Comparison of ENCODE assay signal across 14 cellular contexts in genomic region chr6:41584668-41585205, GRCh38. TPM values are rescaled to one million over a fixed set of nuclear protein-coding genes. Genes with fewer than 3 reads are reported as not detected.
A peak's percentile ranks its signal among the peaks of the same experiment; 100 is the strongest.
DNase-seq lines count a peak whose midpoint lies in the region; ATAC-seq and TF ChIP-seq lines count a peak whose summit lies in the region.
"Had no signal": no experiment of that assay in that cellular context is flagged by ENCODE, and none has a peak within 500 bp of the region (broad histone marks: within the 10 kb centered on the region; RNA-seq: fewer than 3 reads in every experiment).

No MANE protein-coding gene starts in this region.

- H3K27ac Mint-ChIP-seq in T-helper 17 cell, result no peak overlapping the region
- H3K27ac Mint-ChIP-seq: activated T-helper 1 cell treated with anti-CD3 and anti-CD28 coated beads, Interleukin-12 subunit alpha, Interleukin-12 subunit beta, Interleukin-2, Interleukin-4 antibody, amounts not matched to agents 30 ng/mL and 10 ng/mL and 1 ng/mL, durations not matched to agents 14 hours and 24 hours and 36 hours; CD14-positive monocyte had no signal

- H2BK15ac ChIP-seq in neuronal stem cell (ENCODE audit: low read length), result peak overlapping the region; percentile 75

- H3K4me1 ChIP-seq in left ventricle myocardium inferior (peaks cover 41% of the 10 kb centered on the region), neuronal stem cell (ENCODE audit: control insufficient read depth in 2 of 2, insufficient read depth in 1 of 2, low read depth in 1 of 2, low read length in 2 of 2) (peaks cover 23 to 44% of the 10 kb centered on the region in 2 donors)

- H3K4me3 Mint-ChIP-seq in T-helper 17 cell, result no peak overlapping the region
- H3K4me3 Mint-ChIP-seq: activated T-helper 1 cell treated with anti-CD3 and anti-CD28 coated beads, Interleukin-12 subunit alpha, Interleukin-12 subunit beta, Interleukin-2, Interleukin-4 antibody, amounts not matched to agents 30 ng/mL and 10 ng/mL and 1 ng/mL, durations not matched to agents 14 hours and 24 hours and 36 hours; CD14-positive monocyte had no signal

- no peaks in the 10 kb centered on the region for H3K27me3 Mint-ChIP-seq in T-helper 17 cell

- no peak for ATAC-seq in T-helper 17 cell
- ATAC-seq in HG02973 (IDR thresholded peaks at IDR 0.05; ENCODE audit: unreplicated experiment), result no peak

- no peak overlapping the region for H3K14ac ChIP-seq in neuronal stem cell (ENCODE audit: low read length)

- no peak overlapping the region for H3K4me3 ChIP-seq in left ventricle myocardium inferior
- H3K4me3 ChIP-seq in neuronal stem cell (ENCODE audit: low read length in 2 of 2), result no peak overlapping the region
- H3K4me3 ChIP-seq: SJCRH30 had no signal

- peak overlapping the region; percentile 88 for H2AK5ac ChIP-seq in neuronal stem cell (ENCODE audit: low read depth, low read length)

- H3K79me1 ChIP-seq in neuronal stem cell (ENCODE audit: low read depth, low read length), result peaks cover 10% of the 10 kb centered on the region

- peaks cover 6% of the 10 kb centered on the region for H3K36me3 ChIP-seq in left ventricle myocardium inferior
- peaks cover 35 to 99% of the 10 kb centered on the region in 2 donors for H3K36me3 ChIP-seq in neuronal stem cell (replicated peaks in 1 of 2; ENCODE audit: control insufficient read depth in 2 of 2, insufficient read depth in 2 of 2, low read length in 2 of 2)

- H3K4me2 ChIP-seq in neuronal stem cell (ENCODE audit: insufficient read depth, low read length, poor library complexity, severe bottlenecking), result no peak overlapping the region

- H3K27me3 ChIP-seq in left ventricle myocardium inferior (ENCODE audit: low read depth), result no peaks in the 10 kb centered on the region
- no peaks in the 10 kb centered on the region for H3K27me3 ChIP-seq in neuronal stem cell (ENCODE audit: control insufficient read depth in 3 of 3, insufficient read depth in 3 of 3, low read depth in 1 of 3, low read length in 3 of 3)
- H3K27me3 ChIP-seq: SJCRH30 had no signal

- DNase-seq in ELF-1 (ENCODE audit: low read depth, low spot score) (peak; percentile 96), NCI-H2196 (lab: John Stamatoyannopoulos, UW; ENCODE audit: unreplicated experiment) (peak; percentile 48), left ventricle myocardium inferior (no peak), neuronal stem cell (ENCODE audit: low spot score) (no peak), kidney glomerular epithelial cell (lab: John Stamatoyannopoulos, UW) (no peak), T-helper 17 cell (no peak), C1 segment of cervical spinal cord (lab: John Stamatoyannopoulos, UW) (no peak)
- DNase-seq: activated CD4-positive, alpha-beta T cell treated with anti-CD3 and anti-CD28 coated beads, Interleukin-2, amount 50 U/mL, for 48 hours; cortex of kidney; NCI-H774; SJCRH30 had no signal

- no peak overlapping the region for H2AFZ ChIP-seq in neuronal stem cell (ENCODE audit: low read length)

- H3K36me3 Mint-ChIP-seq in T-helper 17 cell (ENCODE audit: low read depth), result peaks cover 2% of the 10 kb centered on the region

- peak overlapping the region; percentile 59 for H3K27ac ChIP-seq in left ventricle myocardium inferior (replicated peaks)
- peak overlapping the region; percentile 8 for H3K27ac ChIP-seq in neuronal stem cell (replicated peaks; ENCODE audit: low read length)

- H2BK12ac ChIP-seq in neuronal stem cell (ENCODE audit: low read length), result no peak overlapping the region

- WGBS in neuronal stem cell (ENCODE audit: extremely low coverage in 2 of 2, insufficient read length in 2 of 2, insufficient replicate concordance in 1 of 2), 2 donors, result no CpG with 5 or more reads among the region's 11 CpGs

- TF ChIP-seq CTCF in left ventricle myocardium inferior (IDR thresholded peaks at IDR 0.05; ENCODE audit: borderline replicate concordance), result no peak

- no peak overlapping the region for H2BK120ac ChIP-seq in neuronal stem cell (ENCODE audit: low read depth, low read length)

- no peak overlapping the region for H3K23ac ChIP-seq in neuronal stem cell (ENCODE audit: low read depth, low read length, poor library complexity)

- no peak overlapping the region for H4K8ac ChIP-seq in neuronal stem cell (ENCODE audit: low read depth, low read length)

- H3K4ac ChIP-seq in neuronal stem cell (ENCODE audit: low read length), result no peak overlapping the region

- peaks cover 12% of the 10 kb centered on the region for H3K4me1 Mint-ChIP-seq in T-helper 17 cell
- H3K4me1 Mint-ChIP-seq: CD14-positive monocyte had no signal

- no peak overlapping the region for H4K91ac ChIP-seq in neuronal stem cell (ENCODE audit: low read depth, low read length, poor library complexity)

- peak overlapping the region; percentile 88 for H3K18ac ChIP-seq in neuronal stem cell (ENCODE audit: low read length)

- intact Hi-C loops in left ventricle myocardium inferior (cut with micrococcal nuclease), result no loop called here

- H3K9me3 ChIP-seq in left ventricle myocardium inferior (replicated peaks) (no peaks in the 10 kb centered on the region), neuronal stem cell (replicated peaks in 1 of 2; ENCODE audit: control insufficient read depth in 2 of 2, insufficient read depth in 1 of 2, low read depth in 1 of 2, low read length in 2 of 2) (no peaks in the 10 kb centered on the region), T-helper 17 cell (ENCODE audit: control insufficient read depth, low read length, poor library complexity, severe bottlenecking) (no peaks in the 10 kb centered on the region)
- H3K9me3 ChIP-seq: SJCRH30 had no signal

- H3K9ac ChIP-seq in neuronal stem cell (ENCODE audit: low read depth, low read length, poor library complexity), result peak overlapping the region; percentile 30

- H2BK5ac ChIP-seq in neuronal stem cell (ENCODE audit: low read length), result peak overlapping the region; percentile 33

RNA-seq across cellular contexts. Expression of gene FOXP4, which starts 38.6 kb away (rescaled TPM):
- 15.0 TPM for total RNA-seq in left ventricle myocardium inferior
- polyA plus RNA-seq in neuronal stem cell (2013, experiment 1 of 2), result 43.1 TPM
- polyA plus RNA-seq in neuronal stem cell (2013, experiment 2 of 2), result 44.6 TPM
- total RNA-seq in T-helper 17 cell, result 10 to 100 TPM in 1 of 2 donors, 1 to 10 TPM in 1; 7.5 to 10.6 TPM

RNA-seq across cellular contexts. Expression of gene MDFI, which starts 53.5 kb away (rescaled TPM):
- total RNA-seq in left ventricle myocardium inferior (0.77 TPM), T-helper 17 cell (not detected)
- polyA plus RNA-seq in neuronal stem cell (2013, experiment 1 of 2), result 73.1 TPM
- polyA plus RNA-seq in neuronal stem cell (2013, experiment 2 of 2), result 65.6 TPM
- total RNA-seq: activated T-helper 1 cell treated with anti-CD3 and anti-CD28 coated beads, Interleukin-12 subunit alpha, Interleukin-12 subunit beta, Interleukin-2, Interleukin-4 antibody, amounts not matched to agents 30 ng/mL and 10 ng/mL and 1 ng/mL, durations not matched to agents 14 hours and 24 hours and 36 hours had no signal
- polyA plus RNA-seq: CD14-positive monocyte had no signal

Comparison
In these comparisons a context has a peak if more than half of its experiments do, and no peak if none do; other contexts are left out.
1. DNase-seq: peak in ELF-1 (single experiment) and NCI-H2196 (single experiment); none in left ventricle myocardium inferior (single experiment), neuronal stem cell (single experiment), kidney glomerular epithelial cell (single experiment), T-helper 17 cell (0 of 3) and C1 segment of cervical spinal cord (0 of 14).